ENCODE assay signal across 24 cellular contexts in genomic region chrX:73683236-73683859, GRCh38.
DNase-seq lines count a peak whose midpoint lies in the region; ATAC-seq, FAIRE-seq and TF ChIP-seq lines count a peak whose summit lies in the region.
"Had no signal": no experiment of that assay in that cellular context is flagged by ENCODE, and none has a peak within 500 bp of the region (broad histone marks: within the 10 kb centered on the region; RNA-seq: fewer than 3 reads in every experiment).

No MANE protein-coding gene starts in this region.

- H3K27me3 ChIP-seq in right atrium auricular region = no peaks in the 10 kb centered on the region
- H3K27me3 ChIP-seq: MG63, SJSA1 had no signal

- no peaks in the 10 kb centered on the region for H3K4me1 ChIP-seq in right atrium auricular region
- H3K4me1 ChIP-seq: SJSA1 had no signal

- no peaks in the 10 kb centered on the region for H3K9me3 ChIP-seq in right atrium auricular region
- H3K9me3 ChIP-seq: MG63, SJSA1 had no signal

- ATAC-seq in HG03460 (IDR thresholded peaks at IDR 0.05; ENCODE audit: unreplicated experiment) = no peak
- no peak for ATAC-seq in HG02678 (IDR thresholded peaks at IDR 0.05; ENCODE audit: unreplicated experiment)
- no peak for ATAC-seq in HG03571 (IDR thresholded peaks at IDR 0.05; ENCODE audit: unreplicated experiment)
- ATAC-seq: HepG2; left colon; natural killer cell treated with Interleukin-12 subunit alpha and Interleukin-12 subunit beta and Interleukin-15 and Interleukin-18, amount 100 ng/mL, for 72 hours had no signal

- TF ChIP-seq CTCF in AG10803 (conservative IDR thresholded peaks at IDR 0.05; ENCODE audit: low read length) (no peak), cardiac fibroblast (IDR thresholded peaks at IDR 0.05; ENCODE audit: low read depth, low read length) (no peak), right atrium auricular region (IDR thresholded peaks at IDR 0.05) (no peak)

- FAIRE-seq in islet of Langerhans (lab: Jason Lieb, UNC) = peak; percentile 49
- FAIRE-seq: frontal cortex, H54, HepG2 had no signal

- no peaks in the 10 kb centered on the region for H3K36me3 ChIP-seq in right atrium auricular region
- H3K36me3 ChIP-seq: MG63, SJSA1 had no signal

- no peak overlapping the region for H3K4me3 ChIP-seq in AG10803 (ENCODE audit: low read length)
- no peak overlapping the region for H3K4me3 ChIP-seq in cardiac fibroblast (replicated peaks in 1 of 2; ENCODE audit: low read depth in 2 of 2, low read length in 2 of 2)
- H3K4me3 ChIP-seq in right atrium auricular region = no peak overlapping the region
- H3K4me3 ChIP-seq: MG63, SJSA1, smooth muscle cell had no signal

- H3K27ac ChIP-seq in right atrium auricular region = no peak overlapping the region
- H3K27ac ChIP-seq: SJSA1 had no signal

- DNase-seq in AG10803 (ENCODE audit: low read depth) (peak; percentile 29), HCEC 1CT (peak; percentile 37), cardiac fibroblast (ENCODE audit: low read depth in 2 of 2) (peak; percentile 31 to 85), right atrium auricular region (ENCODE audit: low spot score) (no peak)
- DNase-seq: activated B cell treated with CpG ODN at 0.5 μM for 24 hours; activated CD4-positive, alpha-beta memory T cell treated with anti-CD3 and anti-CD28 coated beads for 36 hours; activated naive CD4-positive, alpha-beta T cell; activated T-cell treated with anti-CD3 and anti-CD28 coated beads for 4 hours; anterior cingulate cortex; endodermal cell; left colon; MG63; NCI-H774; T-helper 2 cell had no signal
